In genomic region chr1:206053616-206054015, GRCh38 we compare ENCODE assay signal across 9 cellular contexts. TPM values are rescaled to one million over a fixed set of nuclear protein-coding genes. Genes with fewer than 3 reads are reported as not detected.
"Had no signal": no experiment of that assay in that cellular context is flagged by ENCODE, and none has a peak within 500 bp of the region (broad histone marks: within the 10 kb centered on the region; RNA-seq: fewer than 3 reads in every experiment).

No MANE protein-coding gene starts in this region.

RNA-seq across cellular contexts. Expression of gene RHEX, which starts 0.6 kb away (rescaled TPM):
- total RNA-seq: activated CD8-positive, alpha-beta T cell treated with anti-CD3 and anti-CD28 coated beads, Interleukin-2, amount 10 ng/mL, durations not matched to agents 7 days and 5 days; activated T-helper 1 cell treated with anti-CD3 and anti-CD28 coated beads, Interleukin-12 subunit alpha, Interleukin-12 subunit beta, Interleukin-2, Interleukin-4 antibody, amounts not matched to agents 30 ng/mL and 10 ng/mL and 1 ng/mL, durations not matched to agents 14 hours and 24 hours and 36 hours; chondrocyte; hepatocyte; osteocyte; progenitor cell of endocrine pancreas had no signal
- polyA plus RNA-seq: aorta; naive thymus-derived CD4-positive, alpha-beta T cell had no signal

RNA-seq across cellular contexts. Expression of gene CTSE, which starts 29.9 kb away (rescaled TPM):
- total RNA-seq: activated CD8-positive, alpha-beta T cell treated with anti-CD3 and anti-CD28 coated beads, Interleukin-2, amount 10 ng/mL, durations not matched to agents 7 days and 5 days; activated T-helper 1 cell treated with anti-CD3 and anti-CD28 coated beads, Interleukin-12 subunit alpha, Interleukin-12 subunit beta, Interleukin-2, Interleukin-4 antibody, amounts not matched to agents 30 ng/mL and 10 ng/mL and 1 ng/mL, durations not matched to agents 14 hours and 24 hours and 36 hours; cardiac septum; chondrocyte; naive thymus-derived CD4-positive, alpha-beta T cell; osteocyte had no signal
- polyA plus RNA-seq: naive thymus-derived CD4-positive, alpha-beta T cell had no signal

RNA-seq across cellular contexts. Expression of gene RAB7B, which starts 50.4 kb away (rescaled TPM):
- total RNA-seq: activated CD8-positive, alpha-beta T cell treated with anti-CD3 and anti-CD28 coated beads, Interleukin-2, amount 10 ng/mL, durations not matched to agents 7 days and 5 days; activated T-helper 1 cell treated with anti-CD3 and anti-CD28 coated beads, Interleukin-12 subunit alpha, Interleukin-12 subunit beta, Interleukin-2, Interleukin-4 antibody, amounts not matched to agents 30 ng/mL and 10 ng/mL and 1 ng/mL, durations not matched to agents 14 hours and 24 hours and 36 hours; progenitor cell of endocrine pancreas had no signal
- polyA plus RNA-seq: naive thymus-derived CD4-positive, alpha-beta T cell had no signal
